ENCODE assay signal across 11 cellular contexts in genomic region chr10:80256798-80257197, GRCh38. TPM values are rescaled to one million over a fixed set of nuclear protein-coding genes. Genes with fewer than 3 reads are reported as not detected.
DNase-seq lines count a peak whose midpoint lies in the region; ATAC-seq and TF ChIP-seq lines count a peak whose summit lies in the region.
"Not testable (repeated sequence)": the region's sequence is repeated elsewhere in the genome, so short reads cannot be mapped to it uniquely, and the experiment has no call there.
"Had no signal": no experiment of that assay in that cellular context is flagged by ENCODE, and none has a peak within 500 bp of the region (broad histone marks: within the 10 kb centered on the region; RNA-seq: fewer than 3 reads in every experiment).

No MANE protein-coding gene starts in this region.

- H3K4me3 Mint-ChIP-seq in H9, brain, nephron progenitor cell, type B pancreatic cell: not testable (repeated sequence)

- TF ChIP-seq CTCF in GM10266 (IDR thresholded peaks at IDR 0.05; ENCODE audit: control insufficient read depth, insufficient read depth, low read depth, missing control alignments) (peak; percentile 22), H9 (conservative IDR thresholded peaks at IDR 0.05) (peak; percentile 68), NB4 (IDR thresholded peaks at IDR 0.05; ENCODE audit: low read depth, low read length) (peak; percentile 33), Panc1 (IDR thresholded peaks at IDR 0.05) (peak; percentile 71), brain (conservative IDR thresholded peaks at IDR 0.05) (peak; percentile 35 to 71), cardiac muscle cell (IDR thresholded peaks at IDR 0.05; ENCODE audit: low read depth, low read length) (peak; percentile 5), nephron progenitor cell (IDR thresholded peaks at IDR 0.05) (peak; percentile 60), type B pancreatic cell (conservative IDR thresholded peaks at IDR 0.05) (peak; percentile 61)

- not testable (repeated sequence) for H3K9me3 Mint-ChIP-seq in H9, brain, nephron progenitor cell, type B pancreatic cell

- BruUV-seq in Panc1 (replicated peaks; lab: Mats Ljungman, UMichigan), result not testable (repeated sequence)

- not testable (repeated sequence) for H2BK20ac ChIP-seq in H9 (ENCODE audit: low read depth, low read length, poor library complexity, severe bottlenecking)

- DNase-seq in GM10266 (ENCODE audit: extremely low spot score); NB4 (ENCODE audit: low read depth); type B pancreatic cell (ENCODE audit: extremely low spot score, unreplicated experiment): not testable (repeated sequence)
- DNase-seq in H9 (peak; percentile 84), Panc1 (ENCODE audit: low read depth, low spot score) (peak; percentile 10), cardiac muscle cell (ENCODE audit: low read depth in 1 of 2, low spot score in 1 of 2) (peak in 1 of 2 donors; percentile 60), nephron progenitor cell (peak; percentile 55)

- TF ChIP-seq POLR2A in NB4 (IDR thresholded peaks at IDR 0.05; ENCODE audit: extremely low read depth, insufficient read length), result not testable (repeated sequence)

- WGBS in H9 (ENCODE audit: extremely low coverage, insufficient read length, low lambda C conversion rate), result no CpG with 5 or more reads among the region's 4 CpGs

- not testable (repeated sequence) for H4K91ac ChIP-seq in H9 (ENCODE audit: insufficient read length, low read depth, low read length)

- not testable (repeated sequence) for H3K27ac ChIP-seq in H9 (ENCODE audit: insufficient read length, low read depth, low read length); Panc1 (ENCODE audit: low read length); cardiac muscle cell

- intact Hi-C loops in Panc1 (cut with micrococcal nuclease; ENCODE audit: unreplicated experiment), result not testable (repeated sequence)

- not testable (repeated sequence) for H3K27me3 ChIP-seq in H9 (ENCODE audit: insufficient read depth, low read length); Panc1 (ENCODE audit: control insufficient read depth, insufficient read depth, low read length); cardiac muscle cell

- not testable (repeated sequence) for H3K56ac ChIP-seq in H9 (ENCODE audit: insufficient read length, low read depth, low read length)

- not testable (repeated sequence) for H2AFZ ChIP-seq in H9 (ENCODE audit: low read length)

- not testable (repeated sequence) for H3K36me3 ChIP-seq in Panc1 (ENCODE audit: control insufficient read depth, insufficient read depth, low read length); cardiac muscle cell

- not testable (repeated sequence) for H3K4me2 ChIP-seq in H9 (ENCODE audit: insufficient read depth, insufficient read length, low read length)

- peaks cover 20% of the 10 kb centered on the region for H3K27me3 Mint-ChIP-seq in H9 (ENCODE audit: low read depth)
- H3K27me3 Mint-ChIP-seq in brain, result peaks cover 20% of the 10 kb centered on the region
- peaks cover 29% of the 10 kb centered on the region for H3K27me3 Mint-ChIP-seq in nephron progenitor cell (ENCODE audit: low read depth, poor library complexity)
- H3K27me3 Mint-ChIP-seq in type B pancreatic cell, result peaks cover 24% of the 10 kb centered on the region

- not testable (repeated sequence) for H3K9ac ChIP-seq in H9 (ENCODE audit: extremely low read depth, insufficient read length, low read length)

- CTCF ChIA-PET in Panc1 (lab: Charles Lee), result interaction anchor here (0.7 kb wide), 1 partner anchor 245 kb away, joined by 3 read pairs; no protein-coding TSS in a partner anchor

- not testable (repeated sequence) for H3K4me1 ChIP-seq in H9 (ENCODE audit: insufficient read depth, low read length); Panc1 (ENCODE audit: control insufficient read depth, insufficient read depth, low read length); cardiac muscle cell (ENCODE audit: low read depth)

- H4K20me1 ChIP-seq in H9 (ENCODE audit: control insufficient read depth, insufficient read depth, insufficient read length), result not testable (repeated sequence)

- H3K18ac ChIP-seq in H9 (ENCODE audit: insufficient read length, low read depth, low read length), result peak overlapping the region; percentile 84

- H3K14ac ChIP-seq in H9 (ENCODE audit: insufficient read depth, low read length), result peak overlapping the region; percentile 81; the same call in 1 of the 2 replicates

- H3K79me2 ChIP-seq in H9 (ENCODE audit: insufficient read depth, low read length), result not testable (repeated sequence)

- H3T11ph ChIP-seq in H9 (ENCODE audit: low read length), result not testable (repeated sequence)

- H3K23me2 ChIP-seq in H9 (ENCODE audit: insufficient read length, low read depth, low read length, poor library complexity, severe bottlenecking), result not testable (repeated sequence)

- not testable (repeated sequence) for H3K36me3 Mint-ChIP-seq in H9 (ENCODE audit: insufficient read depth in 1 of 3, low read depth in 3 of 3); brain; nephron progenitor cell (ENCODE audit: low read depth); type B pancreatic cell

- in situ Hi-C loops in Panc1 (cut with HindIII; ENCODE audit: low pct_unique_long_range_greater_than_20kb, low sequenced_read_pairs), result not testable (repeated sequence)

- H3K79me1 ChIP-seq in H9 (ENCODE audit: insufficient read depth, low read depth, low read length, poor library complexity, severe bottlenecking), result not testable (repeated sequence)

- H2BK120ac ChIP-seq in H9 (ENCODE audit: low read depth, low read length, poor library complexity, severe bottlenecking), result not testable (repeated sequence)

- not testable (repeated sequence) for H3K23ac ChIP-seq in H9 (ENCODE audit: insufficient read length, low read depth, low read length)

- POLR2A ChIA-PET in Panc1 (lab: Charles Lee), result not testable (repeated sequence)

- H3K4me1 Mint-ChIP-seq in H9; brain; nephron progenitor cell; type B pancreatic cell (ENCODE audit: unreplicated experiment): not testable (repeated sequence)

- not testable (repeated sequence) for H2BK12ac ChIP-seq in H9 (ENCODE audit: insufficient read length, low read depth, low read length)

- not testable (repeated sequence) for H2AK5ac ChIP-seq in H9 (ENCODE audit: insufficient read length, low read length)

- H3K27ac Mint-ChIP-seq in H9, brain, nephron progenitor cell, type B pancreatic cell: not testable (repeated sequence)

- H2BK15ac ChIP-seq in H9 (ENCODE audit: low read depth, low read length), result not testable (repeated sequence)

- H4K5ac ChIP-seq in H9 (ENCODE audit: insufficient read length, low read depth, low read length), result not testable (repeated sequence)

- H3K9me3 ChIP-seq in H9 (ENCODE audit: control insufficient read depth, low read depth, low read length); Panc1 (ENCODE audit: control insufficient read depth, insufficient read depth, low read depth, low read length); cardiac muscle cell (ENCODE audit: low read depth): not testable (repeated sequence)

- not testable (repeated sequence) for H3K4ac ChIP-seq in H9 (ENCODE audit: low read depth, low read length)

- H4K8ac ChIP-seq in H9 (replicated peaks; ENCODE audit: insufficient read length, low read depth, low read length), result not testable (repeated sequence)

- not testable (repeated sequence) for H2BK5ac ChIP-seq in H9 (ENCODE audit: insufficient read length, low read length)

- peak; percentile 87 for ATAC-seq in Panc1

- not testable (repeated sequence) for H3K4me3 ChIP-seq in NB4 (ENCODE audit: low read depth, low read length); Panc1 (ENCODE audit: low read depth in 2 of 2, low read length in 2 of 2); cardiac muscle cell

RNA-seq across cellular contexts. Expression of gene MAT1A, which starts 32.7 kb away (rescaled TPM):
- total RNA-seq in H9 (2021) (1.8 and 2.1 TPM in 2 replicates), Panc1 (2021; ENCODE audit: unreplicated experiment) (1.5 TPM), cardiac muscle cell (5.1 and 5.6 TPM in 2 replicates), type B pancreatic cell (ENCODE audit: low replicate concordance) (0.12 and 0.63 TPM in 2 replicates)
- 1.2 TPM for polyA plus RNA-seq in Panc1 (2012; ENCODE audit: insufficient read length)
- polyA plus RNA-seq in brain (ENCODE audit: insufficient read depth, low read depth, low replicate concordance) (0.39 TPM), cardiac muscle cell (1.9 and 3.4 TPM in 2 replicates)
- total RNA-seq: activated T-helper 1 cell treated with anti-CD3 and anti-CD28 coated beads, Interleukin-12 subunit alpha, Interleukin-12 subunit beta, Interleukin-2, Interleukin-4 antibody, amounts not matched to agents 30 ng/mL and 10 ng/mL and 1 ng/mL, durations not matched to agents 14 hours and 24 hours and 36 hours; CD4-positive, alpha-beta memory T cell; gastroesophageal sphincter had no signal
- polyA plus RNA-seq: CD4-positive, alpha-beta memory T cell had no signal

RNA-seq across cellular contexts. Expression of gene ANXA11, which starts 51.5 kb away (rescaled TPM):
- total RNA-seq in H9 (2021) (64.0 and 68.1 TPM in 2 replicates), Panc1 (2021; ENCODE audit: unreplicated experiment) (241 TPM), cardiac muscle cell (74.4 and 80.2 TPM in 2 replicates), type B pancreatic cell (ENCODE audit: low replicate concordance) (122 and 248 TPM in 2 replicates)
- 310 TPM for polyA plus RNA-seq in Panc1 (2012; ENCODE audit: insufficient read length)
- polyA plus RNA-seq in brain (ENCODE audit: insufficient read depth, low read depth, low replicate concordance) (165 TPM), cardiac muscle cell (82.4 and 112 TPM in 2 replicates)

Comparison
In these comparisons a context has a peak if more than half of its experiments do, and no peak if none do; other contexts are left out.
1. CTCF ChIP-seq: peak in every context shown above with its lines; median percentile 71 in Panc1; 68 in H9; 61 in type B pancreatic cell; 60 in nephron progenitor cell; 53 in brain; 33 in NB4; 22 in GM10266; 5 in cardiac muscle cell.